Comparison of ENCODE assay signal across 9 cellular contexts in genomic region chr18:76922107-76922506, GRCh38.
DNase-seq lines count a peak whose midpoint lies in the region; ATAC-seq, FAIRE-seq and TF ChIP-seq lines count a peak whose summit lies in the region.
"Had no signal": no experiment of that assay in that cellular context is flagged by ENCODE, and none has a peak within 500 bp of the region (broad histone marks: within the 10 kb centered on the region; RNA-seq: fewer than 3 reads in every experiment).

No MANE protein-coding gene starts in this region.

- no peak overlapping the region for H3K4me3 Mint-ChIP-seq in activated CD8-positive, alpha-beta T cell treated with anti-CD3 and anti-CD28 coated beads for 36 hours
- no peak overlapping the region for H3K4me3 Mint-ChIP-seq in nephron

- H3K9me3 Mint-ChIP-seq in activated CD8-positive, alpha-beta T cell treated with anti-CD3 and anti-CD28 coated beads for 36 hours = no peaks in the 10 kb centered on the region
- no peaks in the 10 kb centered on the region for H3K9me3 Mint-ChIP-seq in nephron

- no peak overlapping the region for H3K27ac Mint-ChIP-seq in activated CD8-positive, alpha-beta T cell treated with anti-CD3 and anti-CD28 coated beads for 36 hours
- H3K27ac Mint-ChIP-seq in nephron = peak overlapping the region in 1 of 3 experiments; percentile 32

- H3K36me3 Mint-ChIP-seq in activated CD8-positive, alpha-beta T cell treated with anti-CD3 and anti-CD28 coated beads for 36 hours (ENCODE audit: low read depth) = peaks cover 40% of the 10 kb centered on the region
- peaks cover 66% of the 10 kb centered on the region for H3K36me3 Mint-ChIP-seq in nephron (ENCODE audit: low read depth)

- intact Hi-C loops in activated CD8-positive, alpha-beta T cell treated with anti-CD3 and anti-CD28 coated beads for 36 hours (cut with micrococcal nuclease) = no loop called here

- peak; percentile 43 for DNase-seq in AG10803 (ENCODE audit: low read depth)
- DNase-seq in NCI-H2171 (lab: John Stamatoyannopoulos, UW) = peak; percentile 30
- peak; percentile 65 for DNase-seq in activated CD8-positive, alpha-beta T cell treated with anti-CD3 and anti-CD28 coated beads for 36 hours
- no peak for DNase-seq in epithelial cell of proximal tubule (ENCODE audit: low read depth)
- DNase-seq in urothelium cell line (ENCODE audit: low spot score) = peak; percentile 49

- peak; percentile 92 for ATAC-seq in GM18858 (IDR thresholded peaks at IDR 0.05; ENCODE audit: unreplicated experiment)
- peak; percentile 94 for ATAC-seq in HG03045 (IDR thresholded peaks at IDR 0.05; ENCODE audit: unreplicated experiment)
- peak; percentile 98 for ATAC-seq in activated CD8-positive, alpha-beta T cell treated with anti-CD3 and anti-CD28 coated beads for 36 hours

- peak; percentile 68 for TF ChIP-seq CTCF in AG10803 (conservative IDR thresholded peaks at IDR 0.05; ENCODE audit: low read length)
- TF ChIP-seq CTCF in activated CD8-positive, alpha-beta T cell treated with anti-CD3 and anti-CD28 coated beads for 36 hours (IDR thresholded peaks at IDR 0.05) = peak; percentile 49
- peak; percentile 63 for TF ChIP-seq CTCF in epithelial cell of proximal tubule (conservative IDR thresholded peaks at IDR 0.05; ENCODE audit: low read depth, low read length)
- TF ChIP-seq CTCF in nephron (IDR thresholded peaks at IDR 0.05; ENCODE audit: unreplicated experiment in 3 of 3) = peak; percentile 65 to 78 (median 65)

- no peaks in the 10 kb centered on the region for H3K27me3 Mint-ChIP-seq in activated CD8-positive, alpha-beta T cell treated with anti-CD3 and anti-CD28 coated beads for 36 hours
- H3K27me3 Mint-ChIP-seq in nephron (ENCODE audit: low read depth) = no peaks in the 10 kb centered on the region

- FAIRE-seq in urothelium cell line (lab: Jason Lieb, UNC) = no peak

- POLR2A ChIA-PET in activated CD8-positive, alpha-beta T cell treated with anti-CD3 and anti-CD28 coated beads for 36 hours (lab: Charles Lee) = interaction anchor here (1.0 kb wide), 1 partner anchor 19 kb away, joined by 3 read pairs; no protein-coding TSS in a partner anchor

- H3K4me3 ChIP-seq in AG10803 (ENCODE audit: low read length) (no peak overlapping the region), epithelial cell of proximal tubule (ENCODE audit: low read depth, low read length) (no peak overlapping the region)
- H3K4me3 ChIP-seq: thoracic aorta had no signal

- peaks cover 13% of the 10 kb centered on the region for H3K4me1 Mint-ChIP-seq in activated CD8-positive, alpha-beta T cell treated with anti-CD3 and anti-CD28 coated beads for 36 hours (ENCODE audit: low read depth)
- H3K4me1 Mint-ChIP-seq in nephron = peaks cover 7% of the 10 kb centered on the region

- CTCF ChIA-PET in activated CD8-positive, alpha-beta T cell treated with anti-CD3 and anti-CD28 coated beads for 36 hours (lab: Charles Lee) = interaction anchor here (0.6 to 5.1 kb wide), 8 partner anchors 9 to 290 kb away, joined by 3 to 22 read pairs (median 4); no protein-coding TSS in a partner anchor
